8 cellular contexts compared by ENCODE assay signal in genomic region chr18:56638232-56639093, GRCh38. TPM values are rescaled to one million over a fixed set of nuclear protein-coding genes. Genes with fewer than 3 reads are reported as not detected.
DNase-seq lines count a peak whose midpoint lies in the region; ATAC-seq and TF ChIP-seq lines count a peak whose summit lies in the region.

TXNL1 (minus strand) TSS chr18:56638592; CDS start chr18:56638440, 152 bp downstream.

- peaks cover 3% of the 10 kb centered on the region for H3K9me3 Mint-ChIP-seq in natural killer cell treated with Interleukin-12 subunit alpha and Interleukin-12 subunit beta and Interleukin-15 and Interleukin-18, amount 100 ng/mL, for 72 hours

- TF ChIP-seq CTCF in fibroblast of pulmonary artery (IDR thresholded peaks at IDR 0.05; ENCODE audit: low read length, missing control alignments), result no peak

- H3K36me3 ChIP-seq in H7 (replicated peaks; ENCODE audit: control insufficient read depth, insufficient read depth, low read length), result no peaks in the 10 kb centered on the region

- peaks cover 22% of the 10 kb centered on the region for H3K36me3 Mint-ChIP-seq in natural killer cell treated with Interleukin-12 subunit alpha and Interleukin-12 subunit beta and Interleukin-15 and Interleukin-18, amount 100 ng/mL, for 72 hours

- H3K4me3 ChIP-seq in H7 (ENCODE audit: insufficient read depth, low read depth, low read length), result peak within 1 kb of the TSS; percentile 95
- peak within 1 kb of the TSS; percentile 95 for H3K4me3 ChIP-seq in fibroblast of pulmonary artery (replicated peaks; ENCODE audit: low read depth, low read length)

- peak; percentile 98 for DNase-seq in EL
- DNase-seq in H7, result peak; percentile 96
- DNase-seq in M059J (ENCODE audit: low read depth), result peak; percentile 99
- peak; percentile 97 to 99 for DNase-seq in SHP77 (lab: John Stamatoyannopoulos, UW)
- peak; percentile 98 for DNase-seq in activated effector memory CD4-positive, alpha-beta T cell treated with Interleukin-2 at 50 U/mL for 16 hours
- DNase-seq in fibroblast of pulmonary artery (ENCODE audit: low read depth), result peak; percentile 99
- DNase-seq in natural killer cell treated with Interleukin-12 subunit alpha and Interleukin-12 subunit beta and Interleukin-15 and Interleukin-18, amount 100 ng/mL, for 72 hours (ENCODE audit: low spot score), result peak; percentile 99
- DNase-seq in stimulated activated naive CD8-positive, alpha-beta T cell treated with anti-CD3 and anti-CD28 coated beads, Interleukin-15, Interleukin-2, amounts not matched to agents 100 U/mL and 50 U/mL, for 24 hours, result peak; percentile 100

- peak within 1 kb of the TSS; percentile 99 for H3K27ac Mint-ChIP-seq in natural killer cell treated with Interleukin-12 subunit alpha and Interleukin-12 subunit beta and Interleukin-15 and Interleukin-18, amount 100 ng/mL, for 72 hours

- H3K4me1 Mint-ChIP-seq in natural killer cell treated with Interleukin-12 subunit alpha and Interleukin-12 subunit beta and Interleukin-15 and Interleukin-18, amount 100 ng/mL, for 72 hours (ENCODE audit: low read depth in 2 of 2), result peaks cover 22 to 31% of the 10 kb centered on the region in 2 donors

- peak; percentile 99 for ATAC-seq in natural killer cell treated with Interleukin-12 subunit alpha and Interleukin-12 subunit beta and Interleukin-15 and Interleukin-18, amount 100 ng/mL, for 72 hours
- ATAC-seq in stimulated activated naive CD8-positive, alpha-beta T cell treated with anti-CD3 and anti-CD28 coated beads, Interleukin-15, Interleukin-2, amounts not matched to agents 100 U/mL and 50 U/mL, for 24 hours, result peak; percentile 98

- no peaks in the 10 kb centered on the region for H3K27me3 ChIP-seq in H7 (ENCODE audit: control insufficient read depth, insufficient read depth, low read length)

- H3K27me3 Mint-ChIP-seq in natural killer cell treated with Interleukin-12 subunit alpha and Interleukin-12 subunit beta and Interleukin-15 and Interleukin-18, amount 100 ng/mL, for 72 hours, result no peaks in the 10 kb centered on the region

- peak within 1 kb of the TSS; percentile 96 for H3K4me3 Mint-ChIP-seq in natural killer cell treated with Interleukin-12 subunit alpha and Interleukin-12 subunit beta and Interleukin-15 and Interleukin-18, amount 100 ng/mL, for 72 hours

RNA-seq across cellular contexts. Expression of gene TXNL1, which starts in this region (rescaled TPM):
- total RNA-seq in H7 (2014; rRNA removed; shearing (Covaris generic)), result 48.4 and 63.0 TPM in 2 replicates
- total RNA-seq in M059J (2014; rRNA removed; shearing (Covaris generic)), result 100 and 123 TPM in 2 replicates
- 10 to 100 TPM; 50.3 to 60.5 TPM for total RNA-seq in natural killer cell treated with Interleukin-12 subunit alpha and Interleukin-12 subunit beta and Interleukin-15 and Interleukin-18, amount 100 ng/mL, for 72 hours

Comparison
In these comparisons a context has a peak if more than half of its experiments do, and no peak if none do; other contexts are left out.
1. Peak in every context shown above with its lines: DNase-seq, ATAC-seq and H3K4me3 ChIP-seq.